In genomic region chr12:71754461-71755145, GRCh38 we compare ENCODE assay signal across 1 cellular context.
A peak's percentile ranks its signal among the peaks of the same experiment; 100 is the strongest.
TF ChIP-seq lines count a peak whose summit lies in the region.

Gene RAB21 (plus strand): TSS chr12:71754863. CDS start chr12:71755130, 267 bp downstream.

TF ChIP-seq in K562, 482 proteins besides CTCF, POLR2A, EP300 and RAD21 (continued from another document and continues in another):
- TF ChIP-seq MITF (IDR thresholded peaks at IDR 0.05), result peak; percentile 80
- no peak for TF ChIP-seq U2AF1 (optimal IDR thresholded peaks at IDR 0.05; ENCODE audit: low read depth, low read length)
- TF ChIP-seq ZBTB12 (CRISPR knock-in tag; IDR thresholded peaks at IDR 0.05), result peak; percentile 86
- TF ChIP-seq GATAD2A (IDR thresholded peaks at IDR 0.05), result no peak
- peak; percentile 80 for TF ChIP-seq ATF1 (CRISPR knock-in tag; IDR thresholded peaks at IDR 0.05)
- TF ChIP-seq ATF1 (tag; IDR thresholded peaks at IDR 0.05), result peak; percentile 97
- no peak for TF ChIP-seq TAF7 (tag; IDR thresholded peaks at IDR 0.05)
- TF ChIP-seq CBFA2T2 (conservative IDR thresholded peaks at IDR 0.05), result peak; percentile 82
- no peak for TF ChIP-seq ZNF384 (IDR thresholded peaks at IDR 0.05; ENCODE audit: low read depth, low read length)
- peak; percentile 32 for TF ChIP-seq HNRNPLL (IDR thresholded peaks at IDR 0.05; ENCODE audit: low read depth, low read length, poor library complexity, severe bottlenecking)
- no peak for TF ChIP-seq SRSF1 (IDR thresholded peaks at IDR 0.05; ENCODE audit: low read depth, low read length)
- peak; percentile 29; the same call in 1 of the 2 replicates for TF ChIP-seq NR2C1 (IDR thresholded peaks at IDR 0.05)
- no peak for TF ChIP-seq NR2C1 (tag; IDR thresholded peaks at IDR 0.05)
- TF ChIP-seq MYNN (IDR thresholded peaks at IDR 0.05), result peak; percentile 61; the same call in 1 of the 2 replicates
- no peak for TF ChIP-seq MYNN (CRISPR knock-in tag; IDR thresholded peaks at IDR 0.05)
- TF ChIP-seq CHD4 (IDR thresholded peaks at IDR 0.05; ENCODE audit: insufficient read depth, insufficient replicate concordance, low read depth, low read length, poor library complexity, severe bottlenecking), result no peak
- TF ChIP-seq EP400 (IDR thresholded peaks at IDR 0.05), result peak; percentile 73; the same call in 1 of the 2 replicates
- TF ChIP-seq MGA (IDR thresholded peaks at IDR 0.05), result peak; percentile 75
- peak; percentile 98 for TF ChIP-seq RBBP5 (IDR thresholded peaks at IDR 0.05; ENCODE audit: borderline replicate concordance, insufficient read depth, low read length, poor library complexity, severe bottlenecking)
- peak; percentile 49; the same call in 1 of the 2 replicates for TF ChIP-seq RNF2 (IDR thresholded peaks at IDR 0.05)
- TF ChIP-seq TFE3 (CRISPR knock-in tag; IDR thresholded peaks at IDR 0.05), result peak; percentile 99
- peak; percentile 46; the same call in 1 of the 2 replicates for TF ChIP-seq HDAC2 (IDR thresholded peaks at IDR 0.05)
- peak; percentile 50; the same call in 1 of the 2 replicates for TF ChIP-seq BCOR (IDR thresholded peaks at IDR 0.05)
- TF ChIP-seq NCOA2 (IDR thresholded peaks at IDR 0.05; ENCODE audit: partially characterized antibody in 2 of 2), result no peak
- TF ChIP-seq SAFB (IDR thresholded peaks at IDR 0.05; ENCODE audit: borderline replicate concordance, low read depth, low read length), result no peak
- TF ChIP-seq PBX2 (CRISPR knock-in tag; IDR thresholded peaks at IDR 0.05; ENCODE audit: low read depth), result no peak
- no peak for TF ChIP-seq PBX2 (tag; conservative IDR thresholded peaks at IDR 0.05; ENCODE audit: low read depth)
- TF ChIP-seq JUNB (CRISPR knock-in tag; conservative IDR thresholded peaks at IDR 0.05), result no peak
- TF ChIP-seq MXI1 (IDR thresholded peaks at IDR 0.05; ENCODE audit: low read depth, low read length), result no peak
- peak; percentile 13 for TF ChIP-seq DACH1 (IDR thresholded peaks at IDR 0.05; ENCODE audit: partially characterized antibody)
- 0 out of 2 replicates have a peak, but pooled peaks have one; percentile 22 for TF ChIP-seq TCF3 (CRISPR knock-in tag; IDR thresholded peaks at IDR 0.05)
- TF ChIP-seq TCF7 (IDR thresholded peaks at IDR 0.05; ENCODE audit: borderline replicate concordance), result no peak
- no peak for TF ChIP-seq ZSCAN29 (IDR thresholded peaks at IDR 0.05)
- TF ChIP-seq AFF1 (IDR thresholded peaks at IDR 0.05; ENCODE audit: low read depth in 1 of 2, partially characterized antibody in 2 of 2), result no peak
- TF ChIP-seq HCFC1 (IDR thresholded peaks at IDR 0.05; ENCODE audit: low read depth, low read length), result peak; percentile 61
- peak; percentile 66 for TF ChIP-seq CCNT2 (IDR thresholded peaks at IDR 0.05; ENCODE audit: borderline replicate concordance, extremely low read depth, insufficient read length, low read depth, low read length)
- TF ChIP-seq HDAC1 (IDR thresholded peaks at IDR 0.05), result peak in 1 of 2 experiments; percentile 68; a peak in 2 of 4 replicates
